Comparison of ENCODE assay signal across 19 cellular contexts in the genomic region with DNA sequence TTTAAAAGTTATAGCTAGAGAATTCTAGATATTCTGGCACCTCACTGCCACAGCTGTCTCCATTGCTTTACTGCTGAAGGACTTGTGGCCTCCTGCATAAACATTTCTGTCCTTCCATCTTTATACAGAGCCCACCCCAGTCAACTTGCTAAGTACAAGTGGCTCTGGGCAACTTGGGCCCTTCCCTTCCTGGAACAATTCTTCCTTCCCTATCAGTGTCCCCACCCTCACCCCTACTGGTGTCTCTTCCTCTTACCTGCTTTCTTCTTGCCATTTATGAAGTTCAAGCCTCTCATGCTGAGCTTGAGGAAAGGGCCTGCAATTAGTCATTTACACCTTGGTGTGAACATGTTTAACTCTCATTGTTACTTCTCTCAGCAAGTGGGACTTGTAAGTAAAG. TPM values are rescaled to one million over a fixed set of nuclear protein-coding genes. Genes with fewer than 3 reads are reported as not detected.
DNase-seq lines count a peak whose midpoint lies in the region; ATAC-seq and TF ChIP-seq lines count a peak whose summit lies in the region.
"Had no signal": no experiment of that assay in that cellular context is flagged by ENCODE, and none has a peak within 500 bp of the region (broad histone marks: within the 10 kb centered on the region; RNA-seq: fewer than 3 reads in every experiment).

No MANE protein-coding gene starts in this region.

- H3K27ac ChIP-seq in sigmoid colon, result no peak overlapping the region
- H3K27ac ChIP-seq: esophagus squamous epithelium, thoracic aorta had no signal

- peak overlapping the region in 1 of 2 donors; percentile 8 for H3K4me3 Mint-ChIP-seq in activated T-cell treated with anti-CD3 and anti-CD28 coated beads, Interleukin-2, amount 50 U/mL, for 72 hours
- H3K4me3 Mint-ChIP-seq in T-helper 17 cell, result peak overlapping the region; percentile 66
- peak overlapping the region in 1 of 2 donors; percentile 58 for H3K4me3 Mint-ChIP-seq in effector memory CD8-positive, alpha-beta T cell
- H3K4me3 Mint-ChIP-seq in stimulated activated naive B cell treated with anti-CD40 and anti-IgM and Interleukin-4, amounts not matched to agents 10 μg/mL and 1 μg/mL and 100 μg/mL, for 72 hours, result peak overlapping the region; percentile 63 to 74
- H3K4me3 Mint-ChIP-seq: mesothelial cell of epicardium had no signal

- TF ChIP-seq POLR2A in sigmoid colon (IDR thresholded peaks at IDR 0.05), result no peak

- peak overlapping the region; percentile 44 for H3K27ac Mint-ChIP-seq in activated T-cell treated with anti-CD3 and anti-CD28 coated beads, Interleukin-2, amount 50 U/mL, for 72 hours
- H3K27ac Mint-ChIP-seq in T-helper 17 cell, result peak overlapping the region; percentile 93
- peak overlapping the region in 1 of 2 donors; percentile 76 for H3K27ac Mint-ChIP-seq in effector memory CD8-positive, alpha-beta T cell
- peak overlapping the region; percentile 77 for H3K27ac Mint-ChIP-seq in stimulated activated naive B cell treated with anti-CD40 and anti-IgM and Interleukin-4, amounts not matched to agents 10 μg/mL and 1 μg/mL and 100 μg/mL, for 72 hours
- H3K27ac Mint-ChIP-seq: mesothelial cell of epicardium had no signal

- H3K9me3 Mint-ChIP-seq in activated T-cell treated with anti-CD3 and anti-CD28 coated beads, Interleukin-2, amount 50 U/mL, for 72 hours, result no peaks in the 10 kb centered on the region
- H3K9me3 Mint-ChIP-seq in effector memory CD8-positive, alpha-beta T cell, result no peaks in the 10 kb centered on the region
- no peaks in the 10 kb centered on the region for H3K9me3 Mint-ChIP-seq in stimulated activated naive B cell treated with anti-CD40 and anti-IgM and Interleukin-4, amounts not matched to agents 10 μg/mL and 1 μg/mL and 100 μg/mL, for 72 hours
- H3K9me3 Mint-ChIP-seq: mesothelial cell of epicardium had no signal

- intact Hi-C loops in left colon (cut with DNase I, micrococcal nuclease), result no loop called here
- intact Hi-C loops in sigmoid colon (cut with DNase I), result no loop called here

- H3K36me3 Mint-ChIP-seq in activated T-cell treated with anti-CD3 and anti-CD28 coated beads, Interleukin-2, amount 50 U/mL, for 72 hours (ENCODE audit: insufficient read depth in 2 of 2), result peaks cover 13 to 35% of the 10 kb centered on the region in 2 donors
- H3K36me3 Mint-ChIP-seq in T-helper 17 cell (ENCODE audit: low read depth), result peaks cover 25% of the 10 kb centered on the region
- H3K36me3 Mint-ChIP-seq in effector memory CD8-positive, alpha-beta T cell (ENCODE audit: insufficient read depth), result peaks cover 34% of the 10 kb centered on the region
- H3K36me3 Mint-ChIP-seq in stimulated activated naive B cell treated with anti-CD40 and anti-IgM and Interleukin-4, amounts not matched to agents 10 μg/mL and 1 μg/mL and 100 μg/mL, for 72 hours, result peaks cover 58 to 63% of the 10 kb centered on the region in 2 donors
- H3K36me3 Mint-ChIP-seq: mesothelial cell of epicardium had no signal

- no peaks in the 10 kb centered on the region for H3K27me3 Mint-ChIP-seq in activated T-cell treated with anti-CD3 and anti-CD28 coated beads, Interleukin-2, amount 50 U/mL, for 72 hours (ENCODE audit: low read depth)
- H3K27me3 Mint-ChIP-seq in T-helper 17 cell, result no peaks in the 10 kb centered on the region
- no peaks in the 10 kb centered on the region for H3K27me3 Mint-ChIP-seq in effector memory CD8-positive, alpha-beta T cell
- H3K27me3 Mint-ChIP-seq in stimulated activated naive B cell treated with anti-CD40 and anti-IgM and Interleukin-4, amounts not matched to agents 10 μg/mL and 1 μg/mL and 100 μg/mL, for 72 hours, result no peaks in the 10 kb centered on the region

- no peak for TF ChIP-seq CTCF in sigmoid colon (IDR thresholded peaks at IDR 0.05)

- H3K9me3 ChIP-seq in T-helper 17 cell (ENCODE audit: control insufficient read depth, low read length, poor library complexity, severe bottlenecking) (no peaks in the 10 kb centered on the region), sigmoid colon (no peaks in the 10 kb centered on the region)
- H3K9me3 ChIP-seq: esophagus squamous epithelium, thoracic aorta had no signal

- TF ChIP-seq EP300 in sigmoid colon (IDR thresholded peaks at IDR 0.05), result no peak

- no peaks in the 10 kb centered on the region for H3K36me3 ChIP-seq in sigmoid colon
- H3K36me3 ChIP-seq: thoracic aorta had no signal

- peaks cover 0 to 4% (median 0%) of the 10 kb centered on the region in 4 donors for H3K4me1 ChIP-seq in sigmoid colon

- DNase-seq in activated T-cell treated with anti-CD3 and anti-CD28 coated beads, Interleukin-2, amount 50 U/mL, for 72 hours, result no peak
- no peak for DNase-seq in activated T-cell treated with anti-CD3 and anti-CD28 coated beads, Interleukin-2, amount 50 U/mL, for 1 hour
- DNase-seq in T-helper 17 cell, result no peak
- no peak for DNase-seq in effector memory CD8-positive, alpha-beta T cell
- DNase-seq in stimulated activated naive B cell treated with anti-CD40 and anti-IgM and Interleukin-4, amounts not matched to agents 10 μg/mL and 1 μg/mL and 100 μg/mL, for 72 hours, result no peak
- DNase-seq in left colon, result no peak
- no peak for DNase-seq in sigmoid colon
- DNase-seq: DMS79 treated with DMSO at 0.1 percent for 48 hours; effector CD4-positive, alpha-beta T cell; esophagus squamous epithelium; NCI-H1436 treated with DMSO at 0.1 percent for 48 hours; NCI-H748 treated with DMSO at 0.1 percent for 48 hours; SIG-M5; stimulated activated CD4-positive, alpha-beta T cell treated with anti-CD3 and anti-CD28 coated beads, Interleukin-12 subunit alpha, Interleukin-12 subunit beta, amount 100 ng/mL, for 4 hours; stimulated activated CD8-positive, alpha-beta memory T cell treated with anti-CD3 and anti-CD28 coated beads, Interleukin-4, amount 100 ng/mL, for 48 hours had no signal

- ATAC-seq in activated T-cell treated with anti-CD3 and anti-CD28 coated beads, Interleukin-2, amount 50 U/mL, for 72 hours (replicated peaks in 1 of 2), result no peak
- no peak for ATAC-seq in T-helper 17 cell
- ATAC-seq in effector memory CD8-positive, alpha-beta T cell (replicated peaks), result peak; percentile 16
- ATAC-seq in stimulated activated naive B cell treated with anti-CD40 and anti-IgM and Interleukin-4, amounts not matched to agents 10 μg/mL and 1 μg/mL and 100 μg/mL, for 72 hours (replicated peaks), result no peak
- ATAC-seq in left colon, result no peak
- ATAC-seq in GM19397 (IDR thresholded peaks at IDR 0.05; ENCODE audit: unreplicated experiment), result no peak
- ATAC-seq: activated CD4-positive, CD25-positive, alpha-beta regulatory T cell treated with anti-CD3 and anti-CD28 coated beads, Interleukin-2, amount 50 U/mL, for 24 hours had no signal

- H3K27me3 ChIP-seq in sigmoid colon, result no peaks in the 10 kb centered on the region
- H3K27me3 ChIP-seq: esophagus squamous epithelium had no signal

- no peak overlapping the region for H3K4me3 ChIP-seq in sigmoid colon
- H3K4me3 ChIP-seq: esophagus squamous epithelium, thoracic aorta had no signal

- peaks cover 66% of the 10 kb centered on the region for H3K4me1 Mint-ChIP-seq in activated T-cell treated with anti-CD3 and anti-CD28 coated beads, Interleukin-2, amount 50 U/mL, for 72 hours (ENCODE audit: low read depth)
- H3K4me1 Mint-ChIP-seq in T-helper 17 cell, result peaks cover 52% of the 10 kb centered on the region
- H3K4me1 Mint-ChIP-seq in effector memory CD8-positive, alpha-beta T cell (ENCODE audit: low read depth in 2 of 2), result peaks cover 59 to 66% of the 10 kb centered on the region in 2 donors
- H3K4me1 Mint-ChIP-seq in stimulated activated naive B cell treated with anti-CD40 and anti-IgM and Interleukin-4, amounts not matched to agents 10 μg/mL and 1 μg/mL and 100 μg/mL, for 72 hours, result peaks cover 51 to 67% of the 10 kb centered on the region in 2 donors
- H3K4me1 Mint-ChIP-seq: mesothelial cell of epicardium had no signal

RNA-seq across cellular contexts. Expression of a gene that starts 45.0 kb away (rescaled TPM):
- total RNA-seq in activated T-cell treated with anti-CD3 and anti-CD28 coated beads, Interleukin-2, amount 50 U/mL, for 72 hours, result 10 to 100 TPM; 38.3 to 49.5 TPM
- total RNA-seq in T-helper 17 cell (10 to 100 TPM; 75.6 to 90.6 TPM), left colon (1 to 10 TPM; 3.7 to 7.0 TPM), sigmoid colon (1 to 10 TPM; 2.6 to 6.4 (median 5.7) TPM)
- 10 to 100 TPM in 1 of 3 donors, 1 to 10 TPM in 2; 2.8 to 18.1 (median 7.2) TPM for polyA plus RNA-seq in sigmoid colon

Comparison
In these comparisons a context has a peak if more than half of its experiments do, and no peak if none do; other contexts are left out.
1. RNA of a gene that starts 45.0 kb away (total RNA-seq): 75.6 to 90.6 TPM in T-helper 17 cell and 38.3 to 49.5 TPM in activated T-cell treated with anti-CD3 and anti-CD28 coated beads, Interleukin-2, amount 50 U/mL, for 72 hours; 3.7 to 7.0 TPM in left colon and 2.6 to 6.4 TPM in sigmoid colon; every median in the first group is over 4 times any median in the second.